ENCODE assay signal across 1 cellular context in the genomic region with DNA sequence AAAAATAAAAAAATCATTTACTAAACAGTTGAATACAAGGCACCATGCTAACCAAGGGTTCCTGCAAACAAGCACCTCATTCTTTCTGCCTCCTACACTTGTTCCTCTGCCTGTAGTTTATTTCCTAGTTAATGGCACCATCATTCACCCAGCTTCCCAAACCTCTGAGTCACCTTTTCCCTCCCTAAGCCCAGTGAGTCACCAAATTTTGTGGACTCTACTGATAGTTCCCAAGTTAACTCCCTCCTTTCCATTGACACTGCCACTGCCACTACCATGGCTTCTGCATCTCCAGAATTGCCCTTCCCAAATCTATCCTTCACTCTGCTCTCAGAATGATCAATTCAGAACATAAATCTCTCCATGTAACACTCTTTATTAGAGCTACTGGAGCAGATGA.
A peak's percentile ranks its signal among the peaks of the same experiment; 100 is the strongest.
TF ChIP-seq lines count a peak whose summit lies in the region.

No MANE protein-coding gene starts in this region.

TF ChIP-seq in HEK293, 187 proteins besides CTCF, POLR2A, EP300 and RAD21 (continued from another document):
- TF ChIP-seq, protein P1, sequence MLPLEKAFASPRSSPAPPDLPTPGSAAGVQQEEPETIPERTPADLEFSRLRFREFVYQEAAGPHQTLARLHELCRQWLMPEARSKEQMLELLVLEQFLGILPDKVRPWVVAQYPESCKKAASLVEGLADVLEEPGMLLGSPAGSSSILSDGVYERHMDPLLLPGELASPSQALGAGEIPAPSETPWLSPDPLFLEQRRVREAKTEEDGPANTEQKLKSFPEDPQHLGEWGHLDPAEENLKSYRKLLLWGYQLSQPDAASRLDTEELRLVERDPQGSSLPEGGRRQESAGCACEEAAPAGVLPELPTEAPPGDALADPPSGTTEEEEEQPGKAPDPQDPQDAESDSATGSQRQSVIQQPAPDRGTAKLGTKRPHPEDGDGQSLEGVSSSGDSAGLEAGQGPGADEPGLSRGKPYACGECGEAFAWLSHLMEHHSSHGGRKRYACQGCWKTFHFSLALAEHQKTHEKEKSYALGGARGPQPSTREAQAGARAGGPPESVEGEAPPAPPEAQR (tag by site-specific recombination; IDR thresholded peaks at IDR 0.05) = no peak
- TF ChIP-seq BCL11A (tag by site-specific recombination; IDR thresholded peaks at IDR 0.05; ENCODE audit: low read depth) (no peak), ZFP3 (tag by site-specific recombination; IDR thresholded peaks at IDR 0.05; ENCODE audit: low read depth) (no peak), ZNF133 (tag by site-specific recombination; IDR thresholded peaks at IDR 0.05) (no peak), ZNF600 (tag by site-specific recombination; IDR thresholded peaks at IDR 0.05) (peak; percentile 46; the same call in 1 of the 2 replicates), ZBTB48 (tag by site-specific recombination; IDR thresholded peaks at IDR 0.05) (0 out of 2 replicates have a peak, but pooled peaks have one; percentile 22), ZNF629 (tag by site-specific recombination; IDR thresholded peaks at IDR 0.05) (peak; percentile 44), ZNF148 (tag by site-specific recombination; IDR thresholded peaks at IDR 0.05; ENCODE audit: borderline replicate concordance) (no peak), ZNF596 (tag by site-specific recombination; IDR thresholded peaks at IDR 0.05) (no peak)
- TF ChIP-seq, protein P2, sequence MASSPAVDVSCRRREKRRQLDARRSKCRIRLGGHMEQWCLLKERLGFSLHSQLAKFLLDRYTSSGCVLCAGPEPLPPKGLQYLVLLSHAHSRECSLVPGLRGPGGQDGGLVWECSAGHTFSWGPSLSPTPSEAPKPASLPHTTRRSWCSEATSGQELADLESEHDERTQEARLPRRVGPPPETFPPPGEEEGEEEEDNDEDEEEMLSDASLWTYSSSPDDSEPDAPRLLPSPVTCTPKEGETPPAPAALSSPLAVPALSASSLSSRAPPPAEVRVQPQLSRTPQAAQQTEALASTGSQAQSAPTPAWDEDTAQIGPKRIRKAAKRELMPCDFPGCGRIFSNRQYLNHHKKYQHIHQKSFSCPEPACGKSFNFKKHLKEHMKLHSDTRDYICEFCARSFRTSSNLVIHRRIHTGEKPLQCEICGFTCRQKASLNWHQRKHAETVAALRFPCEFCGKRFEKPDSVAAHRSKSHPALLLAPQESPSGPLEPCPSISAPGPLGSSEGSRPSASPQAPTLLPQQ (tag by site-specific recombination; IDR thresholded peaks at IDR 0.05) = peak; percentile 53
- TF ChIP-seq, protein P3, sequence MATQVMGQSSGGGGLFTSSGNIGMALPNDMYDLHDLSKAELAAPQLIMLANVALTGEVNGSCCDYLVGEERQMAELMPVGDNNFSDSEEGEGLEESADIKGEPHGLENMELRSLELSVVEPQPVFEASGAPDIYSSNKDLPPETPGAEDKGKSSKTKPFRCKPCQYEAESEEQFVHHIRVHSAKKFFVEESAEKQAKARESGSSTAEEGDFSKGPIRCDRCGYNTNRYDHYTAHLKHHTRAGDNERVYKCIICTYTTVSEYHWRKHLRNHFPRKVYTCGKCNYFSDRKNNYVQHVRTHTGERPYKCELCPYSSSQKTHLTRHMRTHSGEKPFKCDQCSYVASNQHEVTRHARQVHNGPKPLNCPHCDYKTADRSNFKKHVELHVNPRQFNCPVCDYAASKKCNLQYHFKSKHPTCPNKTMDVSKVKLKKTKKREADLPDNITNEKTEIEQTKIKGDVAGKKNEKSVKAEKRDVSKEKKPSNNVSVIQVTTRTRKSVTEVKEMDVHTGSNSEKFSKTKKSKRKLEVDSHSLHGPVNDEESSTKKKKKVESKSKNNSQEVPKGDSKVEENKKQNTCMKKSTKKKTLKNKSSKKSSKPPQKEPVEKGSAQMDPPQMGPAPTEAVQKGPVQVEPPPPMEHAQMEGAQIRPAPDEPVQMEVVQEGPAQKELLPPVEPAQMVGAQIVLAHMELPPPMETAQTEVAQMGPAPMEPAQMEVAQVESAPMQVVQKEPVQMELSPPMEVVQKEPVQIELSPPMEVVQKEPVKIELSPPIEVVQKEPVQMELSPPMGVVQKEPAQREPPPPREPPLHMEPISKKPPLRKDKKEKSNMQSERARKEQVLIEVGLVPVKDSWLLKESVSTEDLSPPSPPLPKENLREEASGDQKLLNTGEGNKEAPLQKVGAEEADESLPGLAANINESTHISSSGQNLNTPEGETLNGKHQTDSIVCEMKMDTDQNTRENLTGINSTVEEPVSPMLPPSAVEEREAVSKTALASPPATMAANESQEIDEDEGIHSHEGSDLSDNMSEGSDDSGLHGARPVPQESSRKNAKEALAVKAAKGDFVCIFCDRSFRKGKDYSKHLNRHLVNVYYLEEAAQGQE (tag by site-specific recombination; IDR thresholded peaks at IDR 0.05) = no peak
TF ChIP-seq in HEK293: peak in this region for 20.
